32 cellular contexts compared by ENCODE assay signal in genomic region chr16:52398491-52398960, GRCh38.
"Had no signal": no experiment of that assay in that cellular context is flagged by ENCODE, and none has a peak within 500 bp of the region (broad histone marks: within the 10 kb centered on the region; RNA-seq: fewer than 3 reads in every experiment).

No MANE protein-coding gene starts in this region.

- H3K36me3 ChIP-seq: adrenal gland, MG63, SJSA1, WERI-Rb-1 had no signal

- H3K27ac ChIP-seq: adrenal gland, SJSA1, WERI-Rb-1 had no signal

- H3K4me1 Mint-ChIP-seq: activated CD4-positive, alpha-beta T cell treated with anti-CD3 and anti-CD28 coated beads, Interleukin-2, amount 10 ng/mL, durations not matched to agents 24 days and 14 days; activated naive CD4-positive, alpha-beta T cell treated with anti-CD3 and anti-CD28 coated beads, Interleukin-2, amount 50 U/mL, for 24 hours; brain had no signal

- H3K9ac ChIP-seq: SK-N-SH had no signal

- H3K4me1 ChIP-seq: adrenal gland, SJSA1 had no signal

- DNase-seq: activated CD4-positive, alpha-beta T cell treated with anti-CD3 and anti-CD28 coated beads, Interleukin-2, amount 10 ng/mL, durations not matched to agents 24 days and 14 days; activated CD4-positive, alpha-beta T cell treated with anti-CD3 and anti-CD28 coated beads, Interleukin-2, amount 50 U/mL, for 4 hours; activated CD8-positive, alpha-beta T cell treated with anti-CD3 and anti-CD28 coated beads for 36 hours; activated gamma-delta T cell; activated naive CD4-positive, alpha-beta T cell treated with Interleukin-2 at 50 U/mL for 16 hours; activated T-cell treated with anti-CD3 and anti-CD28 coated beads, Interleukin-2, amount 50 U/mL, for 24 hours; adrenal gland; anterior cingulate cortex; caudate nucleus; cerebellar nuclear complex; Kasumi-1; KG1; MG63; NCI-H1048; NCI-H1105 treated with DMSO at 0.1 percent for 48 hours; NCI-H1436; NCI-H1694; NCI-H2029; NCI-H345; NCI-H524 treated with DMSO at 0.1 percent for 48 hours; SHP77 treated with DMSO at 0.1 percent for 48 hours; SK-N-SH; SW 1271; T-helper 1 cell; T-helper 2 cell; T-helper 9 cell; WERI-Rb-1 had no signal

- H3K9me3 ChIP-seq: adrenal gland, MG63, SJSA1, SK-N-SH had no signal

- H3K27me3 ChIP-seq: adrenal gland, MG63, SJSA1 had no signal

- H3K36me3 Mint-ChIP-seq: activated naive CD4-positive, alpha-beta T cell treated with anti-CD3 and anti-CD28 coated beads, Interleukin-2, amount 50 U/mL, for 24 hours; brain had no signal

- H3K4me2 ChIP-seq: SK-N-SH had no signal

- H3K9me3 Mint-ChIP-seq: activated CD8-positive, alpha-beta T cell treated with anti-CD3 and anti-CD28 coated beads for 36 hours had no signal

- H3K4me3 Mint-ChIP-seq: activated CD4-positive, alpha-beta T cell treated with anti-CD3 and anti-CD28 coated beads, Interleukin-2, amount 10 ng/mL, durations not matched to agents 24 days and 14 days; activated CD8-positive, alpha-beta T cell treated with anti-CD3 and anti-CD28 coated beads for 36 hours; activated naive CD4-positive, alpha-beta T cell treated with anti-CD3 and anti-CD28 coated beads, Interleukin-2, amount 50 U/mL, for 24 hours; activated T-cell treated with anti-CD3 and anti-CD28 coated beads, Interleukin-2, amount 50 U/mL, for 24 hours; brain had no signal

- FAIRE-seq: bronchial epithelial cell had no signal

- H3K27ac Mint-ChIP-seq: activated CD4-positive, alpha-beta T cell treated with anti-CD3 and anti-CD28 coated beads, Interleukin-2, amount 10 ng/mL, durations not matched to agents 24 days and 14 days; activated CD8-positive, alpha-beta T cell treated with anti-CD3 and anti-CD28 coated beads for 36 hours; activated naive CD4-positive, alpha-beta T cell treated with anti-CD3 and anti-CD28 coated beads, Interleukin-2, amount 50 U/mL, for 24 hours; activated T-cell treated with anti-CD3 and anti-CD28 coated beads, Interleukin-2, amount 50 U/mL, for 24 hours; activated T-helper 2 cell treated with anti-CD3 and anti-CD28 coated beads, Interferon-gamma antibody, Interleukin-2, Interleukin-4, amounts not matched to agents 10 μg/mL and 5 μg/mL and 100 μg/mL, durations not matched to agents 14 hours and 24 hours and 36 hours; brain had no signal

- H3K27me3 Mint-ChIP-seq: activated CD4-positive, alpha-beta T cell treated with anti-CD3 and anti-CD28 coated beads, Interleukin-2, amount 10 ng/mL, durations not matched to agents 24 days and 14 days; activated CD8-positive, alpha-beta T cell treated with anti-CD3 and anti-CD28 coated beads for 36 hours; activated naive CD4-positive, alpha-beta T cell treated with anti-CD3 and anti-CD28 coated beads, Interleukin-2, amount 50 U/mL, for 24 hours; activated T-cell treated with anti-CD3 and anti-CD28 coated beads, Interleukin-2, amount 50 U/mL, for 24 hours had no signal

- H3K4me3 ChIP-seq: adrenal gland, MG63, SJSA1 had no signal

- H3K9me2 ChIP-seq: SK-N-SH had no signal
